ENCODE assay signal across 14 cellular contexts in the genomic region with DNA sequence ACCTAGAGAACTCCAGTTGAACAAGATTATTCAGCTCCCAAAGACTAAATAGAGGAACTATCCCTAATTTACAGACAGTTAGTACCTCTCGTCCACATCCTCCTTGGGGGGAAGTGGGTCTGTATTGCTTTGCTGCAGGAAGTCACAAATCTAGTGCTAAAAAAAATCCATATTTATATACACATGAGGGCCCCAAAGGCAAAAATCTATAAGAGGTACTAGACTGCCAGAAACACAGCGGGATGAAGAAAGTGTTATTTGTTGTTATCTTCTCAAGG.
"Had no signal": no experiment of that assay in that cellular context is flagged by ENCODE, and none has a peak within 500 bp of the region (broad histone marks: within the 10 kb centered on the region; RNA-seq: fewer than 3 reads in every experiment).

No MANE protein-coding gene starts in this region.

- H3K27me3 ChIP-seq: brain microvascular endothelial cell, thyroid gland had no signal

- H3K36me3 ChIP-seq: brain microvascular endothelial cell, thyroid gland had no signal

- H3K4me1 ChIP-seq: thyroid gland had no signal

- FAIRE-seq: endothelial cell of umbilical vein had no signal

- H3K9me3 ChIP-seq: thyroid gland had no signal

- H3K4me3 ChIP-seq: coronary artery, thyroid gland had no signal

- H3K27ac ChIP-seq: brain microvascular endothelial cell, coronary artery, thyroid gland had no signal

- DNase-seq: activated CD4-positive, alpha-beta T cell treated with anti-CD3 and anti-CD28 coated beads for 1 hour; activated CD4-positive, alpha-beta T cell treated with anti-CD3 and anti-CD28 coated beads, Interleukin-2, amount 50 U/mL, for 4 hours; activated naive CD4-positive, alpha-beta T cell; activated naive CD8-positive, alpha-beta T cell treated with anti-CD3 and anti-CD28 coated beads, Interleukin-2, amount 10 ng/mL, durations not matched to agents 7 days and 5 days; activated T-cell treated with anti-CD3 and anti-CD28 coated beads for 4 hours; brain microvascular endothelial cell; effector CD4-positive, alpha-beta T cell; kidney glomerular epithelial cell; left ventricle myocardium superior; mesenchymal stem cell; natural killer cell; thyroid gland had no signal
